Comparison of ENCODE assay signal across 30 cellular contexts in the genomic region with DNA sequence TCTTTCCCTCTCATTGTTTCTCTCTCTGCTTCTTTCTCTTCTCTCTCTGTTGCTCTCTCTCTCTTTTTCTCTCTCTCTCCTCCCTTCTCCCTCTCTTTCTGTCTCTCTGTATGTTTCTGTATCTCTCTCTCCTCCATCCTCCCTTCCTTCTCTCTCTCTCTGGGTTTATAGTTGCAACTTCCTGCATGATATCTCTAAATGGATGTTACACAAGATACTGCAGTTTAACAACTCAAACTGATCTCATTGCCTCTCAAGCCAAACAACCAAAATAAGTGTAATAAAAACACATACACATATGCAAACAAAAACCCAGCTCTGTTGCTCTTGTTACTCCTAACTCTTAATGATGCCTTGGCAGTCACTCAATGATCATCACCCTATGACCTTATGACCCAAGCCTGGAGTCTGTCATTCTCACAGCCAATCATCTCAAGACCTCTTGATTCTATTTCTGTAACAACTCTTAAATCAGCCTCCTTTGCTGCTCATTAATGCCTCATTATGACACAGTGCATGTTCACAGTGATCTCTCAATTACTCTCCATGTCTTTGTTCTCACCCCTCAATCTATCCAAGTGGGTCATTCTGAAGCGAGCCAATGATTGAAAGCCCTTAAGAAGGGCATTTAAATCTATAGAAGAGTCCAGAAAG.
DNase-seq lines count a peak whose midpoint lies in the region; ATAC-seq and TF ChIP-seq lines count a peak whose summit lies in the region.
"Had no signal": no experiment of that assay in that cellular context is flagged by ENCODE, and none has a peak within 500 bp of the region (broad histone marks: within the 10 kb centered on the region; RNA-seq: fewer than 3 reads in every experiment).

No MANE protein-coding gene starts in this region.

- H3K4me1 Mint-ChIP-seq in MCF 10A (ENCODE audit: insufficient read depth, unreplicated experiment): no peaks in the 10 kb centered on the region
- H3K4me1 Mint-ChIP-seq in CD8-positive, alpha-beta T cell (ENCODE audit: low read depth): no peaks in the 10 kb centered on the region
- H3K4me1 Mint-ChIP-seq in chondrocyte (ENCODE audit: low read depth): peaks cover 10% of the 10 kb centered on the region
- H3K4me1 Mint-ChIP-seq: CD8-positive, alpha-beta memory T cell; endodermal cell; T-helper 17 cell had no signal

- H3K9me3 Mint-ChIP-seq in MCF 10A (ENCODE audit: unreplicated experiment) (no peaks in the 10 kb centered on the region), chondrocyte (ENCODE audit: low read depth) (no peaks in the 10 kb centered on the region)
- peaks cover 3% of the 10 kb centered on the region for H3K9me3 Mint-ChIP-seq in CD8-positive, alpha-beta T cell
- H3K9me3 Mint-ChIP-seq: activated CD8-positive, alpha-beta T cell treated with anti-CD3 and anti-CD28 coated beads for 36 hours; dendritic cell treated with granulocyte-macrophage colony-stimulating factor and Interleukin-4, amounts not matched to agents 40 ng/mL and 50 ng/mL, for 4 days; endodermal cell had no signal

- no peaks in the 10 kb centered on the region for H3F3A ChIP-seq in smooth muscle cell (ENCODE audit: low read depth)

- no peak overlapping the region for H3K27ac Mint-ChIP-seq in MCF 10A (ENCODE audit: low read depth, unreplicated experiment)
- H3K27ac Mint-ChIP-seq in CD8-positive, alpha-beta T cell: no peak overlapping the region
- H3K27ac Mint-ChIP-seq in chondrocyte (ENCODE audit: unreplicated experiment): no peak overlapping the region
- H3K27ac Mint-ChIP-seq: activated CD8-positive, alpha-beta T cell treated with anti-CD3 and anti-CD28 coated beads for 36 hours; activated naive CD8-positive, alpha-beta T cell; activated T-helper 2 cell treated with anti-CD3 and anti-CD28 coated beads, Interferon-gamma antibody, Interleukin-2, Interleukin-4, amounts not matched to agents 10 μg/mL and 5 μg/mL and 100 μg/mL, durations not matched to agents 14 hours and 24 hours and 36 hours; CD8-positive, alpha-beta memory T cell; dendritic cell treated with granulocyte-macrophage colony-stimulating factor and Interleukin-4, amounts not matched to agents 40 ng/mL and 50 ng/mL, for 4 days; endodermal cell; T-helper 17 cell had no signal

- intact Hi-C loops in mammary epithelial cell (cut with micrococcal nuclease): no loop called here
- intact Hi-C loops in MCF 10A (cut with micrococcal nuclease): no loop called here
- intact Hi-C loops in CD8-positive, alpha-beta T cell (cut with DNase I, micrococcal nuclease): loop anchor here in 1 of 2 experiments (10.0 kb wide), 1 partner anchor 843 kb away; no protein-coding TSS in a partner anchor

- DNase-seq in mammary epithelial cell: no peak
- DNase-seq in MCF 10A (ENCODE audit: unreplicated experiment): no peak
- DNase-seq in NCI-H69 (lab: John Stamatoyannopoulos, UW): peak; percentile 37
- DNase-seq in fibroblast of the aortic adventitia (ENCODE audit: low read depth): peak; percentile 28
- no peak for DNase-seq in smooth muscle cell (lab: John Stamatoyannopoulos, UW; ENCODE audit: unreplicated experiment)
- DNase-seq in NCI-H187 treated with DMSO at 0.1 percent for 48 hours (lab: John Stamatoyannopoulos, UW): no peak
- no peak for DNase-seq in CD8-positive, alpha-beta T cell
- DNase-seq in chondrocyte (ENCODE audit: low spot score): no peak
- DNase-seq: activated CD8-positive, alpha-beta T cell treated with anti-CD3 and anti-CD28 coated beads for 36 hours; caudate nucleus; CD8-positive, alpha-beta memory T cell; endodermal cell; glutamatergic neuron; KG1; MM.1S; NCI-H1417 treated with DMSO at 0.1 percent for 48 hours; NCI-H2107; NCI-H774; stimulated activated CD4-positive, alpha-beta T cell treated with anti-CD3 and anti-CD28 coated beads, Interleukin-1b, Interleukin-23, amount 100 ng/mL, for 48 hours; stimulated activated CD8-positive, alpha-beta memory T cell treated with anti-CD3 and anti-CD28 coated beads, Interleukin-4, amount 100 ng/mL, for 48 hours; stomach; T-helper 17 cell; tibial artery had no signal

- H3K9me3 ChIP-seq in mammary epithelial cell (replicated peaks; ENCODE audit: insufficient read depth, low read length) (no peaks in the 10 kb centered on the region), smooth muscle cell (replicated peaks; ENCODE audit: low read depth) (no peaks in the 10 kb centered on the region)
- H3K9me3 ChIP-seq in CD8-positive, alpha-beta T cell (ENCODE audit: low read length): no peaks in the 10 kb centered on the region
- H3K9me3 ChIP-seq: esophagus muscularis mucosa, stomach, tibial artery had no signal

- WGBS in mammary epithelial cell (ENCODE audit: low coverage, missing lambda C conversion rate): 83% methylated on average over 1 of the region's 1 CpG
- 47% methylated on average over 1 of the region's 1 CpG for WGBS in smooth muscle cell (ENCODE audit: low lambda C conversion rate)

- H3K36me3 ChIP-seq in mammary epithelial cell (ENCODE audit: insufficient read depth, low read length) (no peaks in the 10 kb centered on the region), smooth muscle cell (ENCODE audit: low read depth) (no peaks in the 10 kb centered on the region)
- no peaks in the 10 kb centered on the region for H3K36me3 ChIP-seq in CD8-positive, alpha-beta T cell (ENCODE audit: insufficient read depth, low read length)
- H3K36me3 ChIP-seq: esophagus muscularis mucosa, stomach, tibial artery had no signal

- H3K4me1 ChIP-seq in mammary epithelial cell (ENCODE audit: insufficient read depth, low read length) (no peaks in the 10 kb centered on the region), smooth muscle cell (ENCODE audit: low read depth) (no peaks in the 10 kb centered on the region)
- H3K4me1 ChIP-seq in CD8-positive, alpha-beta T cell (ENCODE audit: insufficient read depth, low read length): no peaks in the 10 kb centered on the region
- H3K4me1 ChIP-seq: tibial artery had no signal

- no peak for TF ChIP-seq CTCF in mammary epithelial cell (conservative IDR thresholded peaks at IDR 0.05 in 1 of 2, IDR thresholded peaks at IDR 0.05 in 1 of 2; ENCODE audit: extremely low read depth in 1 of 2, insufficient read depth in 1 of 2, low read depth in 1 of 2, low read length in 2 of 2)
- no peak for TF ChIP-seq CTCF in MCF 10A (IDR thresholded peaks at IDR 0.05; ENCODE audit: unreplicated experiment)
- no peak for TF ChIP-seq CTCF in fibroblast of the aortic adventitia (IDR thresholded peaks at IDR 0.05; ENCODE audit: insufficient read depth, low read length)
- TF ChIP-seq CTCF in smooth muscle cell (IDR thresholded peaks at IDR 0.05; ENCODE audit: borderline replicate concordance, insufficient read depth, poor library complexity, severe bottlenecking): no peak
- no peak for TF ChIP-seq CTCF in CD8-positive, alpha-beta T cell (IDR thresholded peaks at IDR 0.05)
- TF ChIP-seq CTCF in chondrocyte (IDR thresholded peaks at IDR 0.05): no peak

- dilution Hi-C loops in mammary epithelial cell (cut with HindIII; ENCODE audit: low sequenced_read_pairs): no loop called here

- H3K27ac ChIP-seq in mammary epithelial cell (ENCODE audit: insufficient read depth, low read depth, low read length) (no peak overlapping the region), smooth muscle cell (ENCODE audit: low read depth) (peak overlapping the region; percentile 11)
- H3K27ac ChIP-seq in CD8-positive, alpha-beta T cell (ENCODE audit: low read depth, low read length): no peak overlapping the region
- H3K27ac ChIP-seq: esophagus muscularis mucosa, RWPE1, skin epidermis, stomach, tibial artery had no signal

- H3K4me3 ChIP-seq in mammary epithelial cell (replicated peaks in 1 of 3; ENCODE audit: insufficient read depth in 1 of 3, low read depth in 2 of 3, low read length in 3 of 3): no peak overlapping the region
- H3K4me3 ChIP-seq in fibroblast of the aortic adventitia (ENCODE audit: low read depth, low read length): no peak overlapping the region
- no peak overlapping the region for H3K4me3 ChIP-seq in smooth muscle cell
- H3K4me3 ChIP-seq in CD8-positive, alpha-beta T cell (ENCODE audit: low read depth, low read length): no peak overlapping the region
- H3K4me3 ChIP-seq: esophagus muscularis mucosa, skin epidermis, stomach, tibial artery had no signal

- H3K4me2 ChIP-seq in mammary epithelial cell (ENCODE audit: insufficient read depth, low read depth, low read length) (no peak overlapping the region), smooth muscle cell (peak overlapping the region; percentile 29)

- H2AFZ ChIP-seq in mammary epithelial cell (ENCODE audit: low read depth, low read length): peak overlapping the region; percentile 47
- H2AFZ ChIP-seq in smooth muscle cell (ENCODE audit: low read depth): peak overlapping the region; percentile 76

- in situ Hi-C loops in mammary epithelial cell (cut with MboI; ENCODE audit: low sequenced_read_pairs in 2 of 2): no loop called here

- POLR2A ChIA-PET in MCF 10A (lab: Yijun Ruan, JAX): no interaction called here
- POLR2A ChIA-PET in CD8-positive, alpha-beta T cell (lab: Charles Lee): no interaction called here

- H3K36me3 Mint-ChIP-seq in MCF 10A (ENCODE audit: insufficient read depth, unreplicated experiment) (no peaks in the 10 kb centered on the region), chondrocyte (ENCODE audit: low read depth) (no peaks in the 10 kb centered on the region)
- H3K36me3 Mint-ChIP-seq in CD8-positive, alpha-beta T cell: no peaks in the 10 kb centered on the region
- H3K36me3 Mint-ChIP-seq: activated naive CD8-positive, alpha-beta T cell; CD8-positive, alpha-beta memory T cell had no signal

- H3K9ac ChIP-seq in mammary epithelial cell (ENCODE audit: insufficient read depth, low read length) (no peak overlapping the region), smooth muscle cell (ENCODE audit: low read depth) (no peak overlapping the region)

- CTCF ChIA-PET in mammary epithelial cell (lab: Charles Lee; ENCODE audit: low non-redundant PET) (no interaction called here), MCF 10A (lab: Yijun Ruan, JAX) (no interaction called here)
- CTCF ChIA-PET in CD8-positive, alpha-beta T cell (lab: Charles Lee): no interaction called here

- no peaks in the 10 kb centered on the region for H4K20me1 ChIP-seq in mammary epithelial cell (ENCODE audit: insufficient read depth, low read length)
- no peaks in the 10 kb centered on the region for H4K20me1 ChIP-seq in smooth muscle cell (ENCODE audit: low read depth)

- no peak for ATAC-seq in CD8-positive, alpha-beta T cell
- ATAC-seq: activated CD8-positive, alpha-beta T cell treated with anti-CD3 and anti-CD28 coated beads for 36 hours; HCT116; T-helper 17 cell had no signal

- H3K4me3 Mint-ChIP-seq in MCF 10A (ENCODE audit: unreplicated experiment) (no peak overlapping the region), chondrocyte (ENCODE audit: unreplicated experiment) (no peak overlapping the region)
- H3K4me3 Mint-ChIP-seq in CD8-positive, alpha-beta T cell: no peak overlapping the region
- H3K4me3 Mint-ChIP-seq: activated CD8-positive, alpha-beta T cell treated with anti-CD3 and anti-CD28 coated beads for 36 hours; activated naive CD8-positive, alpha-beta T cell; CD8-positive, alpha-beta memory T cell; dendritic cell treated with granulocyte-macrophage colony-stimulating factor and Interleukin-4, amounts not matched to agents 40 ng/mL and 50 ng/mL, for 4 days; endodermal cell; T-helper 17 cell had no signal

- H3K27me3 ChIP-seq in mammary epithelial cell (ENCODE audit: insufficient read depth, low read length) (no peaks in the 10 kb centered on the region), smooth muscle cell (ENCODE audit: low read depth) (no peaks in the 10 kb centered on the region)
- H3K27me3 ChIP-seq in CD8-positive, alpha-beta T cell (ENCODE audit: insufficient read depth, low read length): no peaks in the 10 kb centered on the region
- H3K27me3 ChIP-seq: esophagus muscularis mucosa, stomach, tibial artery had no signal

- BruUV-seq in mammary epithelial cell (replicated peaks; lab: Mats Ljungman, UMichigan): no TSS peak
- no TSS peak for BruUV-seq in MCF 10A (replicated peaks; lab: Mats Ljungman, UMichigan)

- H3K79me2 ChIP-seq in mammary epithelial cell (ENCODE audit: insufficient read depth, low read length): no peaks in the 10 kb centered on the region
- H3K79me2 ChIP-seq in smooth muscle cell (ENCODE audit: low read depth): no peaks in the 10 kb centered on the region

- no peaks in the 10 kb centered on the region for H3K27me3 Mint-ChIP-seq in MCF 10A (ENCODE audit: insufficient read depth, unreplicated experiment)
- H3K27me3 Mint-ChIP-seq in CD8-positive, alpha-beta T cell (ENCODE audit: low read depth): no peaks in the 10 kb centered on the region
- no peaks in the 10 kb centered on the region for H3K27me3 Mint-ChIP-seq in chondrocyte (ENCODE audit: low read depth)
- H3K27me3 Mint-ChIP-seq: activated CD8-positive, alpha-beta T cell treated with anti-CD3 and anti-CD28 coated beads for 36 hours; activated naive CD8-positive, alpha-beta T cell; dendritic cell treated with granulocyte-macrophage colony-stimulating factor and Interleukin-4, amounts not matched to agents 40 ng/mL and 50 ng/mL, for 4 days; T-helper 17 cell had no signal

Comparison
In these comparisons a context has a peak if more than half of its experiments do, and no peak if none do; other contexts are left out.
1. DNase-seq: peak in NCI-H69 (single experiment) and fibroblast of the aortic adventitia (single experiment); none in mammary epithelial cell (single experiment), MCF 10A (single experiment), smooth muscle cell (single experiment), NCI-H187 treated with DMSO at 0.1 percent for 48 hours (single experiment), CD8-positive, alpha-beta T cell (0 of 7) and chondrocyte (single experiment).